1 cellular context compared by ENCODE assay signal in the genomic region with DNA sequence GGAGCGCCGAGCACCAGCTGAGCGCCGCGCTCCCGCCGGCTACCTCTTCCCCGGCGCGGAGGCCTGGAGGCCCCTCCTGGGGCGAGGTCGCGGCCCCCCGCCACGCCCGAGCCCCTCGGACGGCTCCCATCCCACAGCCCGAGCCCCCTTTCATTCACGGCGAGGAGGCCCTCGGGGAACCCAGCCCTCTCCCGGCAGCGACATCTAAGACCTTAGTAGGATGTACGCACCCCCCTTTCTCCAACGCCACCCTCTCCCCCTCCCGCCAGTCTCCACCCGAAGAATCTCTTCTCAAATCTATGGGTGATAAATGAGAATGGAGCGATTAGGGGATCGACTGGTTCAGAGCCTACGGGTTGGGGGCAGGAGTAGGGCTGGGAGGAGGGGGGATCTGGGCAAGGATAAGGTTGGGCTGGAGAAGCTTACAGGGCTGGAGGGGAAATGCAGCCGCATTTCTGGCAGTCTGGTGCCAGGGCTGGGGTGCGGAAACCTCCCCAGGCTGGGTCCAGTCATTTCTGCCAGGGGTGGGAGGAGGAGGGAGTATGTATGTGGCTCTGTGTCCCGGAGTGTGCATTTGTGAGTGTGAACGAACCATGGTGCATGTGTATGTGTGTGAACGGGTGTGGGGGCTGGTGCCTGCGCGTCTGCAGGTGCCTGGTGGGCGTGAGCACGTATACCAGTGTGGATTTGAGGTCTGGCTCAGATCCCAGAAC.
TF ChIP-seq lines count a peak whose summit lies in the region.

No MANE protein-coding gene starts in this region.

TF ChIP-seq in IMR-90, 13 proteins besides CTCF, POLR2A, EP300 and RAD21:
- no peak for TF ChIP-seq CHD1 (IDR thresholded peaks at IDR 0.05; ENCODE audit: low read depth, low read length)
- TF ChIP-seq RCOR1 (IDR thresholded peaks at IDR 0.05; ENCODE audit: insufficient replicate concordance, low read length) = no peak
- TF ChIP-seq RFX5 (IDR thresholded peaks at IDR 0.05; ENCODE audit: low read depth, low read length) = no peak
- TF ChIP-seq MXI1 (IDR thresholded peaks at IDR 0.05; ENCODE audit: borderline replicate concordance, low read depth, low read length) = no peak
- no peak for TF ChIP-seq MAZ (IDR thresholded peaks at IDR 0.05; ENCODE audit: borderline replicate concordance, low read depth, low read length)
- no peak for TF ChIP-seq USF2 (IDR thresholded peaks at IDR 0.05; ENCODE audit: low read depth, low read length)
- TF ChIP-seq FOS (IDR thresholded peaks at IDR 0.05; ENCODE audit: low read depth, low read length) = no peak
- no peak for TF ChIP-seq SMC3 (IDR thresholded peaks at IDR 0.05; ENCODE audit: low read depth, low read length)
- TF ChIP-seq MAFK (IDR thresholded peaks at IDR 0.05; ENCODE audit: low read depth, low read length) = no peak
- TF ChIP-seq BHLHE40 (IDR thresholded peaks at IDR 0.05; ENCODE audit: low read depth, low read length) = no peak
- no peak for TF ChIP-seq CEBPB (IDR thresholded peaks at IDR 0.05; ENCODE audit: low read depth, low read length)
- TF ChIP-seq, protein P1, sequence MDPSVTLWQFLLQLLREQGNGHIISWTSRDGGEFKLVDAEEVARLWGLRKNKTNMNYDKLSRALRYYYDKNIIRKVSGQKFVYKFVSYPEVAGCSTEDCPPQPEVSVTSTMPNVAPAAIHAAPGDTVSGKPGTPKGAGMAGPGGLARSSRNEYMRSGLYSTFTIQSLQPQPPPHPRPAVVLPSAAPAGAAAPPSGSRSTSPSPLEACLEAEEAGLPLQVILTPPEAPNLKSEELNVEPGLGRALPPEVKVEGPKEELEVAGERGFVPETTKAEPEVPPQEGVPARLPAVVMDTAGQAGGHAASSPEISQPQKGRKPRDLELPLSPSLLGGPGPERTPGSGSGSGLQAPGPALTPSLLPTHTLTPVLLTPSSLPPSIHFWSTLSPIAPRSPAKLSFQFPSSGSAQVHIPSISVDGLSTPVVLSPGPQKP (IDR thresholded peaks at IDR 0.05; ENCODE audit: borderline replicate concordance, low read depth, low read length) = no peak
- TF ChIP-seq NFE2L2 (IDR thresholded peaks at IDR 0.05; ENCODE audit: low read depth, low read length) = no peak
TF ChIP-seq in IMR-90: peak in this region for 0.
